ENCODE assay signal across 20 cellular contexts in the genomic region with DNA sequence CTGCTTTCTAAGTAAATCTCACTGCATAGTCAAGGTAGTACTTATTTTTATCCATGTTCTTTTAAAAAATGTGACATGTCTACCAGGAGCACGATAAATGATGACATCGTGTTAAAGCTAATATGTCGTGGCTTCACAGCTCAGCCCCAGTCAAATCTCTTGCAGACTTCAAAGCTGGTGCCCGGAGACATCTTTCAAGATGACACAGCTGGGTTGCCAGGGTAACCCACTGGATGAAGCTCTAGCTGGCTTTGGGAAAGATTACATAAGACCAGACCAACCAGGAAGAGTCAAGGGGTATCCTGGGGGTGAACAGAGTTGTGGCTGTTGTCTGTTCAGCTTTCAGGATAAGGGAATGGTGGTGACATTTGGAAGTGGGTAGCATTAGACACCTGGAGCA.
"Had no signal": no experiment of that assay in that cellular context is flagged by ENCODE, and none has a peak within 500 bp of the region (broad histone marks: within the 10 kb centered on the region; RNA-seq: fewer than 3 reads in every experiment).

No MANE protein-coding gene starts in this region.

- FAIRE-seq: frontal cortex had no signal

- H3K79me2 ChIP-seq: hepatocyte, parathyroid adenoma had no signal

- H3K4me3 ChIP-seq: ascending aorta, hepatocyte, smooth muscle cell, testis, uterus had no signal

- H3K27ac ChIP-seq: ascending aorta, brain microvascular endothelial cell, hepatocyte, parathyroid adenoma, testis, uterus had no signal

- H3K4me1 ChIP-seq: ascending aorta, parathyroid adenoma, testis, uterus had no signal

- H3K36me3 ChIP-seq: ascending aorta, brain microvascular endothelial cell, uterus had no signal

- DNase-seq: activated gamma-delta T cell treated with Interleukin-2 at 50 U/mL for 16 hours; activated T-cell treated with anti-CD3 and anti-CD28 coated beads, Interleukin-2, amount 50 U/mL, for 1 hour; brain microvascular endothelial cell; effector CD8-positive, alpha-beta T cell; glutamatergic neuron; immature natural killer cell; stimulated activated CD4-positive, alpha-beta T cell treated with anti-CD3 and anti-CD28 coated beads, Interleukin-2, amount 100 ng/mL, for 48 hours; stimulated activated CD8-positive, alpha-beta memory T cell treated with anti-CD3 and anti-CD28 coated beads, Interleukin-4, amount 100 ng/mL, for 48 hours; stimulated activated naive CD4-positive, alpha-beta T cell; T-helper 9 cell; testis; trophoblast cell; uterus had no signal

- H2AFZ ChIP-seq: hepatocyte, parathyroid adenoma had no signal

- ATAC-seq: sciatic nerve, WTC11 had no signal

- H3K9ac ChIP-seq: parathyroid adenoma had no signal

- H3K9me3 ChIP-seq: ascending aorta, testis, uterus had no signal

- H3K4me2 ChIP-seq: hepatocyte, smooth muscle cell had no signal

- H3K27me3 ChIP-seq: ascending aorta, brain microvascular endothelial cell, hepatocyte, testis, uterus had no signal
